ENCODE assay signal across 21 cellular contexts in genomic region chr7:28350610-28351009, GRCh38.
DNase-seq lines count a peak whose midpoint lies in the region; ATAC-seq and TF ChIP-seq lines count a peak whose summit lies in the region.
"Had no signal": no experiment of that assay in that cellular context is flagged by ENCODE, and none has a peak within 500 bp of the region (broad histone marks: within the 10 kb centered on the region; RNA-seq: fewer than 3 reads in every experiment).

No MANE protein-coding gene starts in this region.

- DNase-seq in DMS53 (lab: John Stamatoyannopoulos, UW) (peak; percentile 27), DMS53 treated with DMSO at 0.1 percent for 48 hours (lab: John Stamatoyannopoulos, UW; ENCODE audit: unreplicated experiment) (no peak), GM23338 (ENCODE audit: low spot score) (no peak), progenitor cell of endocrine pancreas (ENCODE audit: low spot score, unreplicated experiment) (no peak)
- DNase-seq in activated T-cell treated with anti-CD3 and anti-CD28 coated beads, Interleukin-2, amount 50 U/mL, for 4 hours, result no peak
- DNase-seq: ACHN; AML-193; BE2C; Calu3; CD4-positive, alpha-beta T cell; CD8-positive, alpha-beta memory T cell; DMS79; EL; GDM1; GOT3; HFFc6 had no signal

- H3K27ac Mint-ChIP-seq in GM23338 (no peak overlapping the region), progenitor cell of endocrine pancreas (peak overlapping the region; percentile 63)
- H3K27ac Mint-ChIP-seq: CD14-positive monocyte; CD4-positive, alpha-beta T cell; HFFc6 had no signal

- no peaks in the 10 kb centered on the region for H3K79me2 ChIP-seq in GM23338 (replicated peaks; ENCODE audit: insufficient read depth)

- H3K27me3 ChIP-seq in GM23338 (ENCODE audit: insufficient read depth), result no peaks in the 10 kb centered on the region
- H3K27me3 ChIP-seq: BE2C; BLaER1 treated with 17β-estradiol and CSF1 and Interleukin-3, amounts not matched to agents 10 nM and 100 nM had no signal

- H4K20me1 ChIP-seq in GM23338 (replicated peaks; ENCODE audit: insufficient read depth), result no peaks in the 10 kb centered on the region
- H4K20me1 ChIP-seq: BLaER1 treated with 17β-estradiol and CSF1 and Interleukin-3, amounts not matched to agents 10 nM and 100 nM had no signal

- TF ChIP-seq CTCF in GM23338 (conservative IDR thresholded peaks at IDR 0.05; ENCODE audit: low read depth in 2 of 2) (no peak), progenitor cell of endocrine pancreas (IDR thresholded peaks at IDR 0.05; ENCODE audit: unreplicated experiment) (no peak)

- ATAC-seq in GM23338 (no peak), HG03097 (IDR thresholded peaks at IDR 0.05; ENCODE audit: low FRiP score, unreplicated experiment) (no peak)
- ATAC-seq in activated T-cell treated with anti-CD3 and anti-CD28 coated beads, Interleukin-2, amount 50 U/mL, for 4 hours, result no peak

- no peaks in the 10 kb centered on the region for H3F3A ChIP-seq in GM23338 (replicated peaks; ENCODE audit: low read depth)

- H3K9me2 ChIP-seq in GM23338 (ENCODE audit: insufficient read depth), result peaks cover 3% of the 10 kb centered on the region; the same call in 1 of the 2 replicates

- peaks cover 8% of the 10 kb centered on the region for H3K4me1 ChIP-seq in GM23338 (ENCODE audit: insufficient read depth)
- H3K4me1 ChIP-seq: BE2C; BLaER1 treated with 17β-estradiol and CSF1 and Interleukin-3, amounts not matched to agents 10 nM and 100 nM; HAP-1 had no signal

- H3K27ac ChIP-seq in GM23338 (ENCODE audit: low read depth), result no peak overlapping the region
- H3K27ac ChIP-seq: 22Rv1; BLaER1 treated with 17β-estradiol and CSF1 and Interleukin-3, amounts not matched to agents 10 nM and 100 nM had no signal

- H3K9me3 Mint-ChIP-seq in GM23338, result peaks cover 3% of the 10 kb centered on the region; the same call in 2 of the 3 replicates
- no peaks in the 10 kb centered on the region for H3K9me3 Mint-ChIP-seq in progenitor cell of endocrine pancreas (ENCODE audit: low read depth)
- no peaks in the 10 kb centered on the region for H3K9me3 Mint-ChIP-seq in activated T-cell treated with anti-CD3 and anti-CD28 coated beads, Interleukin-2, amount 50 U/mL, for 4 hours
- H3K9me3 Mint-ChIP-seq: CD4-positive, alpha-beta T cell; CD8-positive, alpha-beta memory T cell; HFFc6 had no signal

- peaks cover 7% of the 10 kb centered on the region for H3K27me3 Mint-ChIP-seq in GM23338 (ENCODE audit: insufficient read depth, low read depth, poor library complexity)
- H3K27me3 Mint-ChIP-seq in progenitor cell of endocrine pancreas, result peaks cover 15% of the 10 kb centered on the region
- H3K27me3 Mint-ChIP-seq in activated T-cell treated with anti-CD3 and anti-CD28 coated beads, Interleukin-2, amount 50 U/mL, for 4 hours (ENCODE audit: low read depth), result no peaks in the 10 kb centered on the region
- H3K27me3 Mint-ChIP-seq: CD4-positive, alpha-beta T cell had no signal

- no peaks in the 10 kb centered on the region for H3K36me3 ChIP-seq in GM23338 (ENCODE audit: insufficient read depth)
- H3K36me3 ChIP-seq: BE2C; BLaER1 treated with 17β-estradiol and CSF1 and Interleukin-3, amounts not matched to agents 10 nM and 100 nM; HAP-1 had no signal

- no peak overlapping the region for H3K4me3 Mint-ChIP-seq in GM23338
- H3K4me3 Mint-ChIP-seq in progenitor cell of endocrine pancreas (ENCODE audit: low read depth), result no peak overlapping the region
- H3K4me3 Mint-ChIP-seq in activated T-cell treated with anti-CD3 and anti-CD28 coated beads, Interleukin-2, amount 50 U/mL, for 4 hours, result no peak overlapping the region
- H3K4me3 Mint-ChIP-seq: CD14-positive monocyte; CD4-positive, alpha-beta T cell; CD8-positive, alpha-beta memory T cell; HFFc6 had no signal

- H3K4me1 Mint-ChIP-seq in GM23338 (peaks cover 6% of the 10 kb centered on the region), progenitor cell of endocrine pancreas (ENCODE audit: low read depth) (peaks cover 9% of the 10 kb centered on the region)
- H3K4me1 Mint-ChIP-seq in activated T-cell treated with anti-CD3 and anti-CD28 coated beads, Interleukin-2, amount 50 U/mL, for 4 hours (ENCODE audit: low read depth), result no peaks in the 10 kb centered on the region
- H3K4me1 Mint-ChIP-seq: CD14-positive monocyte; CD8-positive, alpha-beta memory T cell had no signal

- H3K4me3 ChIP-seq in GM23338, result no peak overlapping the region
- H3K4me3 ChIP-seq: BLaER1 treated with 17β-estradiol and CSF1 and Interleukin-3, amounts not matched to agents 10 nM and 100 nM; HAP-1 had no signal

- no peak overlapping the region for H3K4me2 ChIP-seq in GM23338
- H3K4me2 ChIP-seq: BLaER1 treated with 17β-estradiol and CSF1 and Interleukin-3, amounts not matched to agents 10 nM and 100 nM had no signal

- H2AFZ ChIP-seq in GM23338, result 0 out of 2 replicates have a peak overlapping the region, but pooled peaks have one; percentile 47

- no peaks in the 10 kb centered on the region for H3K36me3 Mint-ChIP-seq in GM23338 (ENCODE audit: low read depth)
- no peaks in the 10 kb centered on the region for H3K36me3 Mint-ChIP-seq in progenitor cell of endocrine pancreas (ENCODE audit: insufficient read depth)
- H3K36me3 Mint-ChIP-seq in activated T-cell treated with anti-CD3 and anti-CD28 coated beads, Interleukin-2, amount 50 U/mL, for 4 hours (ENCODE audit: insufficient read depth), result no peaks in the 10 kb centered on the region
- H3K36me3 Mint-ChIP-seq: CD14-positive monocyte; CD8-positive, alpha-beta memory T cell had no signal

TF ChIP-seq in GM23338, 12 proteins besides CTCF, POLR2A, EP300 and RAD21:
- TF ChIP-seq EZH2phosphoT487 (IDR thresholded peaks at IDR 0.05; ENCODE audit: unreplicated experiment), result no peak
TF ChIP-seq in GM23338: peak in this region for 0.
